ENCODE assay signal across 8 cellular contexts in the genomic region with DNA sequence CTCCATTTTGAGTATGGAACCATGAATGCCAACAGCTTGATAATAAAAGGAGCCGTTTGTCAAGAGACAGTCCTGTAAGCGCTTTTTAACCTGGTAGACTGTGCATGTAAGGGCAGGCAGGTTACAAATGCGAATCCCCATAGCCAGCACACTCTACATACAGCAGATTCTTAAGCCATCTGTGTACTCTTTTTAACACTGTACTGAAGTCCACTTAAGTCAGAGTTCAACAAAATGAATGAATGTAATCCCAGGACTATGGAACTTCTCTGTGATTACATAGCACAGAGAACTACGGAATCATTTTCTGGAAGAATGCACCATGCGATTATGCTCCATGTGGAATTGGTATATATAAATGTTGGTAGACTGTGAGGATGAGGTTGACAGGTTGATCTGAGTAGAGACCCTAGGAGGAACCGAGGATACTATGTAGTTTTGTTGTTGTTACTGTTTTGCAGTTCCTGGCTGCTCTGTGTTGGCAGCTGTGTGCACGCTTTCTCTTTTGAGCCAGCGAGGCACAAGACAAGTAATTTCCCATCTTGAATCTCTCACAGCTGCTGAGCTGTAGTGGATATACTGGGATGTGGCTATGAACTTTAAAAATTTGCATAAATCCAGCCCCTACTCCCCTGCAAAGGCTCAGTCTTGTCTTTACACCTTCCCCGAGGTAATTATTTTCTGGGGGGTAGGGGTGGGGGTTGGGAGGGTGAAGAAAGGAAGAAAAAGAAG. TPM values are rescaled to one million over a fixed set of nuclear protein-coding genes. Genes with fewer than 3 reads are reported as not detected.
DNase-seq lines count a peak whose midpoint lies in the region; ATAC-seq and TF ChIP-seq lines count a peak whose summit lies in the region.

No MANE protein-coding gene starts in this region.

- peaks cover 10% of the 10 kb centered on the region for H3K4me1 ChIP-seq in RWPE2 (ENCODE audit: insufficient read depth, poor library complexity, severe bottlenecking)

- peak overlapping the region; percentile 59 for H3K27ac ChIP-seq in RWPE2 (ENCODE audit: poor library complexity, severe bottlenecking)

- ATAC-seq in GM18858 (IDR thresholded peaks at IDR 0.05; ENCODE audit: unreplicated experiment) (peak; percentile 44), HG03039 (IDR thresholded peaks at IDR 0.05; ENCODE audit: unreplicated experiment) (peak; percentile 31), RWPE2 (ENCODE audit: low read depth) (peak; percentile 56), omental fat pad (ENCODE audit: low FRiP score) (peak; percentile 66)

- DNase-seq in AG08396 (ENCODE audit: low spot score) (peak; percentile 51), RWPE2 (ENCODE audit: low spot score) (no peak), fibroblast of gingiva (ENCODE audit: low read depth) (peak; percentile 19), omental fat pad (ENCODE audit: low spot score) (no peak), SKM-1 (lab: John Stamatoyannopoulos, UW; ENCODE audit: unreplicated experiment) (no peak), NCI-H2081 (lab: John Stamatoyannopoulos, UW) (no peak)

- H3K4me3 ChIP-seq in RWPE2 (ENCODE audit: severe bottlenecking) = peak overlapping the region; percentile 63

- no peak for TF ChIP-seq CTCF in RWPE2 (IDR thresholded peaks at IDR 0.05; ENCODE audit: poor library complexity, severe bottlenecking)
- no peak for TF ChIP-seq CTCF in omental fat pad (IDR thresholded peaks at IDR 0.05)

- peaks cover 23% of the 10 kb centered on the region for H3K36me3 ChIP-seq in RWPE2 (ENCODE audit: low read depth)

- H3K27me3 ChIP-seq in RWPE2 (ENCODE audit: insufficient read depth, poor library complexity, severe bottlenecking) = no peaks in the 10 kb centered on the region

- no peaks in the 10 kb centered on the region for H3K9me3 ChIP-seq in RWPE2 (ENCODE audit: severe bottlenecking)

RNA-seq across cellular contexts. Expression of gene LRRC8D, which starts 21.9 kb away (rescaled TPM):
- total RNA-seq in omental fat pad = 10 to 100 TPM in 1 of 4 donors, 1 to 10 TPM in 3; 6.9 to 13.2 (median 8.8) TPM

Comparison
In these comparisons a context has a peak if more than half of its experiments do, and no peak if none do; other contexts are left out.
1. DNase-seq: peak in AG08396 (single experiment) and fibroblast of gingiva (single experiment); none in RWPE2 (single experiment), omental fat pad (single experiment), SKM-1 (single experiment) and NCI-H2081 (0 of 2).
2. Peak in every context shown above with its lines, with median percentiles within 50 percentile points of each other: ATAC-seq.